9 cellular contexts compared by ENCODE assay signal in genomic region chr2:181680055-181680936, GRCh38. TPM values are rescaled to one million over a fixed set of nuclear protein-coding genes. Genes with fewer than 3 reads are reported as not detected.
DNase-seq lines count a peak whose midpoint lies in the region; ATAC-seq, FAIRE-seq and TF ChIP-seq lines count a peak whose summit lies in the region.
"Had no signal": no experiment of that assay in that cellular context is flagged by ENCODE, and none has a peak within 500 bp of the region (broad histone marks: within the 10 kb centered on the region; RNA-seq: fewer than 3 reads in every experiment).

TSS of gene NEUROD1 (minus strand) at chr2:181680517. CDS start at chr2:181678860, 1,657 bp downstream.

- intact Hi-C loops in activated naive CD4-positive, alpha-beta T cell treated with anti-CD3 and anti-CD28 coated beads for 36 hours (cut with micrococcal nuclease) = loop anchor here (1.0 to 5.0 kb wide), 3 partner anchors 8 to 378 kb away; no protein-coding TSS in a partner anchor
- intact Hi-C loops in stomach (cut with DNase I; ENCODE audit: low total_unique reads) = no loop called here

- peaks cover 3% of the 10 kb centered on the region for H3K4me1 ChIP-seq in OCI-LY3 (ENCODE audit: low read length)
- H3K4me1 ChIP-seq in stomach = peaks cover 23 to 53% (median 43%) of the 10 kb centered on the region in 4 donors

- peak; percentile 20 for DNase-seq in activated naive CD4-positive, alpha-beta T cell treated with anti-CD3 and anti-CD28 coated beads for 36 hours
- DNase-seq in activated naive CD4-positive, alpha-beta T cell treated with Interleukin-2 at 50 U/mL for 16 hours = no peak
- DNase-seq in frontal cortex (ENCODE audit: low spot score in 2 of 2) (peak; percentile 31 to 33), stomach (no peak), SW 1271 (lab: John Stamatoyannopoulos, UW) (no peak)
- DNase-seq: DND-41 had no signal

- CTCF ChIA-PET in activated naive CD4-positive, alpha-beta T cell treated with anti-CD3 and anti-CD28 coated beads for 36 hours (lab: Charles Lee) = interaction anchor here (0.8 kb wide), 1 partner anchor 98 kb away, joined by 3 read pairs; no protein-coding TSS in a partner anchor

- H3K9me3 ChIP-seq in OCI-LY3 (ENCODE audit: insufficient read depth, low read length) (no peaks in the 10 kb centered on the region), stomach (peaks cover 0 to 22% (median 6%) of the 10 kb centered on the region in 4 donors)

- peaks cover 80% of the 10 kb centered on the region for H3K27me3 Mint-ChIP-seq in activated naive CD4-positive, alpha-beta T cell treated with anti-CD3 and anti-CD28 coated beads for 36 hours (ENCODE audit: low read depth)

- H3K27ac Mint-ChIP-seq in activated naive CD4-positive, alpha-beta T cell treated with anti-CD3 and anti-CD28 coated beads for 36 hours = no peak within 1 kb of the TSS

- peaks cover 53% of the 10 kb centered on the region for H3K4me1 Mint-ChIP-seq in activated naive CD4-positive, alpha-beta T cell treated with anti-CD3 and anti-CD28 coated beads for 36 hours (ENCODE audit: low read depth)

- no peak within 1 kb of the TSS for H3K27ac ChIP-seq in OCI-LY3 (ENCODE audit: low read length)
- no peak within 1 kb of the TSS for H3K27ac ChIP-seq in stomach

- WGBS in stomach, 5 donors = 3 to 6% (median 4%) methylated on average over 42 to 45 of the region's 45 CpGs

- H3K4me3 ChIP-seq in OCI-LY3 (ENCODE audit: low read length) (peak within 1 kb of the TSS; percentile 75), stomach (peak within 1 kb of the TSS in 3 of 4 donors; percentile 10 to 39 (median 19))

- TF ChIP-seq EP300 in stomach (IDR thresholded peaks at IDR 0.05) = no peak

- no peak for FAIRE-seq in frontal cortex (lab: Jason Lieb, UNC)

- H2AFZ ChIP-seq in OCI-LY3 (ENCODE audit: low read depth, low read length) = peak within 1 kb of the TSS; percentile 47

- peaks cover 6% of the 10 kb centered on the region for H3K36me3 Mint-ChIP-seq in activated naive CD4-positive, alpha-beta T cell treated with anti-CD3 and anti-CD28 coated beads for 36 hours (ENCODE audit: low read depth)

- H3K9ac ChIP-seq in OCI-LY3 (ENCODE audit: low read length) = peak within 1 kb of the TSS; percentile 24; the same call in 1 of the 2 replicates

- ATAC-seq in HG02938 (IDR thresholded peaks at IDR 0.05; ENCODE audit: unreplicated experiment) (no peak), HG02763 (IDR thresholded peaks at IDR 0.05; ENCODE audit: unreplicated experiment) (no peak)

- no peak for TF ChIP-seq POLR2A in stomach (IDR thresholded peaks at IDR 0.05)

- peak within 1 kb of the TSS; percentile 71 for H3K4me2 ChIP-seq in OCI-LY3 (ENCODE audit: low read length)

- no peaks in the 10 kb centered on the region for H3K9me3 Mint-ChIP-seq in activated naive CD4-positive, alpha-beta T cell treated with anti-CD3 and anti-CD28 coated beads for 36 hours

- no peaks in the 10 kb centered on the region for H3K36me3 ChIP-seq in OCI-LY3 (replicated peaks; ENCODE audit: low read depth, low read length)
- no peaks in the 10 kb centered on the region for H3K36me3 ChIP-seq in stomach

- TF ChIP-seq CTCF in OCI-LY3 (IDR thresholded peaks at IDR 0.05; ENCODE audit: low read depth, low read length) (no peak), stomach (IDR thresholded peaks at IDR 0.05) (no peak)

- H3K27me3 ChIP-seq in OCI-LY3 (ENCODE audit: low read depth, low read length) = no peaks in the 10 kb centered on the region
- peaks cover 51 to 92% (median 79%) of the 10 kb centered on the region in 3 donors for H3K27me3 ChIP-seq in stomach

- H4K20me1 ChIP-seq in OCI-LY3 (ENCODE audit: insufficient read depth, low read length) = no peaks in the 10 kb centered on the region

- H3K4me3 Mint-ChIP-seq in activated naive CD4-positive, alpha-beta T cell treated with anti-CD3 and anti-CD28 coated beads for 36 hours = peak within 1 kb of the TSS; percentile 67

- no peaks in the 10 kb centered on the region for H3K79me2 ChIP-seq in OCI-LY3 (ENCODE audit: low read length)

RNA-seq across cellular contexts. Expression of gene NEUROD1, which starts in this region (rescaled TPM):
- not detected for total RNA-seq in activated naive CD4-positive, alpha-beta T cell treated with anti-CD3 and anti-CD28 coated beads for 36 hours
- total RNA-seq in frontal cortex (4.9 TPM), stomach (1 to 10 TPM in 1 of 5 donors, under 1 TPM in 1, not detected in 3; 0.92 to 1.2 TPM)
- 1 to 10 TPM in 2 of 3 donors, under 1 TPM in 1; 0.55 to 3.6 (median 1.4) TPM for polyA plus RNA-seq in stomach

Comparison
In these comparisons a context has a peak if more than half of its experiments do, and no peak if none do; other contexts are left out.
1. Peak in DNase-seq in activated naive CD4-positive, alpha-beta T cell treated with anti-CD3 and anti-CD28 coated beads for 36 hours; RNA of the gene not detected or under 1 TPM.
2. DNase-seq: peak in frontal cortex (2 of 2); none in activated naive CD4-positive, alpha-beta T cell treated with Interleukin-2 at 50 U/mL for 16 hours (single experiment), stomach (single experiment) and SW 1271 (0 of 2).